ENCODE assay signal across 8 cellular contexts in genomic region chr21:29298348-29299045, GRCh38. TPM values are rescaled to one million over a fixed set of nuclear protein-coding genes. Genes with fewer than 3 reads are reported as not detected.
DNase-seq lines count a peak whose midpoint lies in the region; ATAC-seq and TF ChIP-seq lines count a peak whose summit lies in the region.

Gene BACH1 (plus strand): TSS chr21:29298922. CDS start chr21:29321281, 22,359 bp downstream.

- peak within 1 kb of the TSS; percentile 96 for H3K4me3 ChIP-seq in psoas muscle
- H3K4me3 ChIP-seq in urinary bladder (ENCODE audit: low read depth, low read length) = peak within 1 kb of the TSS; percentile 91

- ATAC-seq in HG02840 (IDR thresholded peaks at IDR 0.05; ENCODE audit: low FRiP score, unreplicated experiment) (peak; percentile 33), left cardiac atrium (peak; percentile 93 to 94), psoas muscle (peak; percentile 83 to 90 (median 86))

- intact Hi-C loops in T-helper 1 cell treated with Interleukin-12 subunit alpha and Interleukin-12 subunit beta and Interleukin-4 antibody, amounts not matched to agents 30 ng/mL and 1 ng/mL, for 36 hours (cut with micrococcal nuclease) = loop anchor here (1.0 to 5.0 kb wide), 9 partner anchors 50 to 461 kb away; partner anchors contain the start of genes CCT8 and USP16
- intact Hi-C loops in left cardiac atrium (cut with DNase I) (no loop called here), psoas muscle (cut with DNase I) (loop anchor here (2.0 to 10.0 kb wide), 5 partner anchors 49 to 204 kb away; no protein-coding TSS in a partner anchor)

- H3K27me3 ChIP-seq in psoas muscle (ENCODE audit: insufficient read depth in 3 of 3, low read length in 2 of 3) = no peaks in the 10 kb centered on the region

- H3K36me3 ChIP-seq in psoas muscle (ENCODE audit: insufficient read depth in 1 of 2, low read depth in 1 of 2) = no peaks in the 10 kb centered on the region
- no peaks in the 10 kb centered on the region for H3K36me3 ChIP-seq in urinary bladder (ENCODE audit: insufficient read depth)

- H3K27ac ChIP-seq in psoas muscle = peak within 1 kb of the TSS; percentile 98
- H3K27ac ChIP-seq in urinary bladder (ENCODE audit: low read depth) = peak within 1 kb of the TSS; percentile 51

- WGBS in psoas muscle, 3 donors = 3 to 6% (median 6%) methylated on average over 42 to 87 of the region's 87 CpGs
- 2% methylated on average over 86 of the region's 87 CpGs for WGBS in urinary bladder

- H3K4me1 ChIP-seq in psoas muscle = peaks cover 24% of the 10 kb centered on the region
- peaks cover 2% of the 10 kb centered on the region for H3K4me1 ChIP-seq in urinary bladder (ENCODE audit: insufficient read depth)

- TF ChIP-seq CTCF in GM12872 (IDR thresholded peaks at IDR 0.05; ENCODE audit: insufficient read depth, low read depth, low read length) (peak; percentile 44), psoas muscle (IDR thresholded peaks at IDR 0.05) (peak; percentile 18)

- peak; percentile 68 for DNase-seq in NCI-H1694 (lab: John Stamatoyannopoulos, UW)
- peak; percentile 86 for DNase-seq in amniotic epithelial cell (ENCODE audit: low read depth)
- DNase-seq in left cardiac atrium = peak; percentile 93
- DNase-seq in psoas muscle = peak; percentile 92 to 95

- no peaks in the 10 kb centered on the region for H3K9me3 ChIP-seq in psoas muscle

RNA-seq across cellular contexts. Expression of gene BACH1, which starts in this region (rescaled TPM):
- 26.4 and 27.2 TPM in 2 replicates for total RNA-seq in T-helper 1 cell treated with Interleukin-12 subunit alpha and Interleukin-12 subunit beta and Interleukin-4 antibody, amounts not matched to agents 30 ng/mL and 1 ng/mL, for 36 hours
- 10 to 100 TPM; 35.3 to 59.3 TPM for total RNA-seq in left cardiac atrium
- total RNA-seq in psoas muscle = 100 to 1,000 TPM in 1 of 4 donors, 10 to 100 TPM in 3; 48.3 to 115 (median 72.4) TPM
- 10 to 100 TPM in 2 of 3 donors, 1 to 10 TPM in 1; 9.8 to 20.1 (median 15.4) TPM for polyA plus RNA-seq in psoas muscle
- 116 TPM for total RNA-seq in urinary bladder
- 11.5 TPM for polyA plus RNA-seq in urinary bladder

Comparison
In these comparisons a context has a peak if more than half of its experiments do, and no peak if none do; other contexts are left out.
1. Peak in every context shown above with its lines: DNase-seq, ATAC-seq, H3K4me3 ChIP-seq and H3K27ac ChIP-seq.
2. ATAC-seq: peak in every context shown above with its lines; median percentile 94 in left cardiac atrium; 86 in psoas muscle; 33 in HG02840.
3. intact Hi-C loops: an anchor here in T-helper 1 cell treated with Interleukin-12 subunit alpha and Interleukin-12 subunit beta and Interleukin-4 antibody, amounts not matched to agents 30 ng/mL and 1 ng/mL, for 36 hours (1.0 to 5.0 kb wide) and psoas muscle (2.0 to 10.0 kb wide); none called in left cardiac atrium.